In genomic region chr22:32725369-32725988, GRCh38 we compare ENCODE assay signal across 24 cellular contexts.
"Had no signal": no experiment of that assay in that cellular context is flagged by ENCODE, and none has a peak within 500 bp of the region (broad histone marks: within the 10 kb centered on the region; RNA-seq: fewer than 3 reads in every experiment).

No MANE protein-coding gene starts in this region.

- ATAC-seq: esophagus mucosa; left cardiac atrium; lower lobe of right lung; psoas muscle; sciatic nerve; stimulated activated naive B cell treated with anti-CD40 and anti-IgM and Interleukin-4, amounts not matched to agents 10 μg/mL and 1 μg/mL and 100 μg/mL, for 72 hours; stimulated activated naive CD8-positive, alpha-beta T cell treated with anti-CD3 and anti-CD28 coated beads, Interleukin-15, amount 100 ng/mL, for 72 hours had no signal

- H3K27me3 ChIP-seq: hepatocyte, testis, tibial nerve had no signal

- H3K4me3 Mint-ChIP-seq: memory B cell; nephron progenitor cell; stimulated activated naive B cell treated with anti-CD40 and anti-IgM and Interleukin-4, amounts not matched to agents 10 μg/mL and 1 μg/mL and 100 μg/mL, for 72 hours; stimulated activated naive CD8-positive, alpha-beta T cell treated with anti-CD3 and anti-CD28 coated beads, Interleukin-15, amount 100 ng/mL, for 72 hours had no signal

- H3K79me2 ChIP-seq: hepatocyte had no signal

- H2AFZ ChIP-seq: hepatocyte had no signal

- H3K9me3 ChIP-seq: left ventricle myocardium inferior, lower lobe of right lung, psoas muscle, spleen, testis, tibial nerve had no signal

- DNase-seq: cortex of kidney; effector memory CD4-positive, alpha-beta T cell; foreskin fibroblast; head of caudate nucleus; kidney; left cardiac atrium; left ventricle myocardium inferior; lower lobe of right lung; midbrain; nephron progenitor cell; psoas muscle; retina; spleen; stimulated activated CD4-positive, alpha-beta T cell treated with anti-CD3 and anti-CD28 coated beads, Interleukin-15, amount 100 ng/mL, for 24 hours; stimulated activated CD4-positive, alpha-beta T cell treated with anti-CD3 and anti-CD28 coated beads, Interleukin-2, amount 100 ng/mL, for 24 hours; stimulated activated CD4-positive, alpha-beta T cell treated with anti-CD3 and anti-CD28 coated beads, Interleukin-4, amount 100 ng/mL, for 4 hours; stimulated activated naive B cell treated with anti-CD40 and anti-IgM and Interleukin-4, amounts not matched to agents 10 μg/mL and 1 μg/mL and 100 μg/mL, for 72 hours; stimulated activated naive CD8-positive, alpha-beta T cell treated with anti-CD3 and anti-CD28 coated beads, Interleukin-15, amount 100 ng/mL, for 72 hours; testis had no signal

- H3K27ac ChIP-seq: hepatocyte, left ventricle myocardium inferior, lower lobe of right lung, psoas muscle, spleen, testis, tibial nerve had no signal

- H3K4me3 ChIP-seq: hepatocyte, left ventricle myocardium inferior, lower lobe of right lung, psoas muscle, spleen, testis, tibial nerve had no signal

- H3K4me1 ChIP-seq: psoas muscle had no signal

- H3K4me2 ChIP-seq: hepatocyte had no signal

- H3K27ac Mint-ChIP-seq: memory B cell; nephron progenitor cell; stimulated activated naive B cell treated with anti-CD40 and anti-IgM and Interleukin-4, amounts not matched to agents 10 μg/mL and 1 μg/mL and 100 μg/mL, for 72 hours; stimulated activated naive CD8-positive, alpha-beta T cell treated with anti-CD3 and anti-CD28 coated beads, Interleukin-15, amount 100 ng/mL, for 72 hours had no signal

- H3K36me3 ChIP-seq: left ventricle myocardium inferior, lower lobe of right lung, spleen, tibial nerve had no signal
